11 cellular contexts compared by ENCODE assay signal in the genomic region with DNA sequence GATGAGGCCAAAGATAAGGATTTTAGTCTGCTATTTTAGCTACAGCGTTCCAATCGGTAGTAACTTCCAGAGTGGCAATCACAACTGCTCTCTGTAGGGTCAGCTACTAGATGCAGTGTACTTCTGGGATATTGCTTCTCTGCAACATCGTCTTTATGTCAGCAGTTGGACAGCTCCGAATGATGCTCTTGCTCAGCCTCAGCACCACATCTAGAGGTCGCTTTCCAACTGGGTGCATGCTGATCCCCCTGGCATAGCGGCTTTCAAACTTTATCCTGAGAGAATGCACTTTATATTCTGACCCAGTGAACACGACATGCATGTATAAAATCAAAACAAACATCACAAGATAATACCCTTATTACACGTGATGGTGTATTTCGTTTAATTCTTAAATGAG.
DNase-seq lines count a peak whose midpoint lies in the region; ATAC-seq, FAIRE-seq and TF ChIP-seq lines count a peak whose summit lies in the region.
"Had no signal": no experiment of that assay in that cellular context is flagged by ENCODE, and none has a peak within 500 bp of the region (broad histone marks: within the 10 kb centered on the region; RNA-seq: fewer than 3 reads in every experiment).

No MANE protein-coding gene starts in this region.

- DNase-seq in MCF 10A (ENCODE audit: unreplicated experiment) (peak; percentile 48), breast epithelium (ENCODE audit: low spot score in 2 of 2) (no peak), SK-N-DZ (ENCODE audit: low spot score) (peak; percentile 20), fibroblast of villous mesenchyme (ENCODE audit: low read depth) (peak; percentile 16), stromal cell of bone marrow (ENCODE audit: low read depth) (peak; percentile 36), GM12892 (ENCODE audit: insufficient read length) (no peak), GM20000 (ENCODE audit: low spot score) (no peak)
- DNase-seq: activated CD8-positive, alpha-beta memory T cell treated with anti-CD3 and anti-CD28 coated beads, Interleukin-2, amount 50 U/mL, for 48 hours; thyroid gland had no signal

- H3K4me3 ChIP-seq in breast epithelium (no peak overlapping the region), fibroblast of villous mesenchyme (ENCODE audit: low read depth, low read length) (no peak overlapping the region)
- H3K4me3 ChIP-seq: thyroid gland had no signal

- H3K36me3 Mint-ChIP-seq in MCF 10A (ENCODE audit: insufficient read depth, unreplicated experiment) = no peaks in the 10 kb centered on the region
- H3K36me3 Mint-ChIP-seq: memory B cell had no signal

- TF ChIP-seq CTCF in MCF 10A (IDR thresholded peaks at IDR 0.05; ENCODE audit: unreplicated experiment) = no peak
- no peak for TF ChIP-seq CTCF in breast epithelium (IDR thresholded peaks at IDR 0.05)
- peak; percentile 9 for TF ChIP-seq CTCF in fibroblast of villous mesenchyme (IDR thresholded peaks at IDR 0.05; ENCODE audit: insufficient read depth, low read depth, low read length)
- TF ChIP-seq CTCF in GM20000 (IDR thresholded peaks at IDR 0.05; ENCODE audit: extremely low read depth, missing control alignments) = no peak

- intact Hi-C loops in MCF 10A (cut with micrococcal nuclease) (no loop called here), breast epithelium (cut with DNase I; ENCODE audit: low total_unique reads) (no loop called here)

- H3K36me3 ChIP-seq in breast epithelium = no peaks in the 10 kb centered on the region
- H3K36me3 ChIP-seq: thyroid gland had no signal

- CTCF ChIA-PET in MCF 10A (lab: Yijun Ruan, JAX) = interaction anchor here (0.9 kb wide), 1 partner anchor 37 kb away, joined by 3 read pairs; no protein-coding TSS in a partner anchor

- H3K9me3 ChIP-seq in breast epithelium = no peaks in the 10 kb centered on the region
- H3K9me3 ChIP-seq: thyroid gland had no signal

- H3K27ac ChIP-seq in breast epithelium = no peak overlapping the region
- H3K27ac ChIP-seq: thyroid gland had no signal

- no peak overlapping the region for H3K4me3 Mint-ChIP-seq in MCF 10A (ENCODE audit: unreplicated experiment)
- H3K4me3 Mint-ChIP-seq: memory B cell had no signal

- no peak for FAIRE-seq in GM12892 (lab: Jason Lieb, UNC)

- TF ChIP-seq POLR2A in breast epithelium (IDR thresholded peaks at IDR 0.05) = no peak
- TF ChIP-seq POLR2A in GM12892 (IDR thresholded peaks at IDR 0.05; ENCODE audit: low read depth, low read length) = no peak

- no TSS peak for BruUV-seq in MCF 10A (replicated peaks; lab: Mats Ljungman, UMichigan)

- H3K27me3 Mint-ChIP-seq in MCF 10A (ENCODE audit: insufficient read depth, unreplicated experiment) = no peaks in the 10 kb centered on the region

- no peaks in the 10 kb centered on the region for H3K9me3 Mint-ChIP-seq in MCF 10A (ENCODE audit: unreplicated experiment)
- H3K9me3 Mint-ChIP-seq: memory B cell had no signal

- no peak overlapping the region for H3K27ac Mint-ChIP-seq in MCF 10A (ENCODE audit: low read depth, unreplicated experiment)
- H3K27ac Mint-ChIP-seq: memory B cell had no signal

- no peaks in the 10 kb centered on the region for H3K27me3 ChIP-seq in breast epithelium
- H3K27me3 ChIP-seq: thyroid gland had no signal

- POLR2A ChIA-PET in MCF 10A (lab: Yijun Ruan, JAX) = interaction anchor here (0.6 to 1.1 kb wide), 2 partner anchors 9 to 17 kb away, joined by 3 read pairs; no protein-coding TSS in a partner anchor

- no peak for ATAC-seq in HG03457 (IDR thresholded peaks at IDR 0.05; ENCODE audit: unreplicated experiment)

- no peaks in the 10 kb centered on the region for H3K4me1 Mint-ChIP-seq in MCF 10A (ENCODE audit: insufficient read depth, unreplicated experiment)
- H3K4me1 Mint-ChIP-seq: memory B cell had no signal

- no peaks in the 10 kb centered on the region for H3K4me1 ChIP-seq in breast epithelium
- H3K4me1 ChIP-seq: thyroid gland had no signal

Comparison
In these comparisons a context has a peak if more than half of its experiments do, and no peak if none do; other contexts are left out.
1. DNase-seq: peak in MCF 10A (single experiment), SK-N-DZ (single experiment), fibroblast of villous mesenchyme (single experiment) and stromal cell of bone marrow (single experiment); none in breast epithelium (0 of 2), GM12892 (single experiment) and GM20000 (single experiment).